In genomic region chr16:30082545-30083090, GRCh38 we compare ENCODE assay signal across 16 cellular contexts. TPM values are rescaled to one million over a fixed set of nuclear protein-coding genes. Genes with fewer than 3 reads are reported as not detected.
DNase-seq lines count a peak whose midpoint lies in the region; ATAC-seq and TF ChIP-seq lines count a peak whose summit lies in the region.
"Had no signal": no experiment of that assay in that cellular context is flagged by ENCODE, and none has a peak within 500 bp of the region (broad histone marks: within the 10 kb centered on the region; RNA-seq: fewer than 3 reads in every experiment).

No MANE protein-coding gene starts in this region.

- H3K9me3 Mint-ChIP-seq in GM23338 = no peaks in the 10 kb centered on the region; the same call in 2 of the 3 replicates
- no peaks in the 10 kb centered on the region for H3K9me3 Mint-ChIP-seq in nephron progenitor cell
- H3K9me3 Mint-ChIP-seq: naive B cell had no signal

- H3K27ac ChIP-seq in GM23338 (ENCODE audit: low read depth) = no peak overlapping the region
- peak overlapping the region; percentile 60; the same call in 1 of the 2 replicates for H3K27ac ChIP-seq in RWPE1
- H3K27ac ChIP-seq: thyroid gland had no signal

- H3K79me2 ChIP-seq in GM23338 (replicated peaks; ENCODE audit: insufficient read depth) = peaks cover 18% of the 10 kb centered on the region

- H3K4me3 Mint-ChIP-seq in GM23338 (no peak overlapping the region; the same call in 2 of the 3 replicates), nephron progenitor cell (no peak overlapping the region)
- H3K4me3 Mint-ChIP-seq: dendritic cell treated with granulocyte-macrophage colony-stimulating factor and Interleukin-4, amounts not matched to agents 40 ng/mL and 50 ng/mL, for 4 days had no signal

- TF ChIP-seq CTCF in GM23338 (conservative IDR thresholded peaks at IDR 0.05; ENCODE audit: low read depth in 2 of 2) (peak; percentile 34 to 47; a peak in 3 of 4 replicates), RWPE1 (conservative IDR thresholded peaks at IDR 0.05; ENCODE audit: low read depth) (no peak), nephron progenitor cell (IDR thresholded peaks at IDR 0.05) (no peak)

- ATAC-seq in GM23338 = peak; percentile 46
- ATAC-seq: GM12878 had no signal

- POLR2A ChIA-PET in RWPE1 (lab: Yijun Ruan, JAX; ENCODE audit: low non-redundant PET) = no interaction called here

- no peak overlapping the region for H3K4me3 ChIP-seq in GM23338
- H3K4me3 ChIP-seq: GM12878, thyroid gland had no signal

- H4K20me1 ChIP-seq in GM23338 (replicated peaks; ENCODE audit: insufficient read depth) = peaks cover 10% of the 10 kb centered on the region

- H3K27me3 ChIP-seq in GM23338 (ENCODE audit: insufficient read depth) = no peaks in the 10 kb centered on the region
- H3K27me3 ChIP-seq: thyroid gland had no signal

- peaks cover 9% of the 10 kb centered on the region for H3K36me3 ChIP-seq in GM23338 (ENCODE audit: insufficient read depth)

- H3K36me3 Mint-ChIP-seq in GM23338 (ENCODE audit: low read depth) (peaks cover 73% of the 10 kb centered on the region), nephron progenitor cell (ENCODE audit: low read depth) (peaks cover 58% of the 10 kb centered on the region)

- H3K9me2 ChIP-seq in GM23338 (ENCODE audit: insufficient read depth) = no peaks in the 10 kb centered on the region

- no peak overlapping the region for H3K4me2 ChIP-seq in GM23338

- H3K4me1 ChIP-seq in GM23338 (ENCODE audit: insufficient read depth) = peaks cover 6% of the 10 kb centered on the region; the same call in 1 of the 2 replicates

- CTCF ChIA-PET in RWPE1 (lab: Yijun Ruan, JAX) = no interaction called here

- H3K27ac Mint-ChIP-seq in GM23338 (no peak overlapping the region), nephron progenitor cell (peak overlapping the region; percentile 85)
- H3K27ac Mint-ChIP-seq: dendritic cell treated with granulocyte-macrophage colony-stimulating factor and Interleukin-4, amounts not matched to agents 40 ng/mL and 50 ng/mL, for 4 days had no signal

- DNase-seq in GM23338 (ENCODE audit: low spot score) (no peak), RWPE1 (ENCODE audit: low spot score) (no peak), nephron progenitor cell (no peak), NCI-H146 (lab: John Stamatoyannopoulos, UW) (no peak), NCI-H774 (lab: John Stamatoyannopoulos, UW) (no peak), AG08395 (ENCODE audit: low spot score) (no peak)
- DNase-seq: activated CD4-positive, alpha-beta T cell treated with anti-CD3 and anti-CD28 coated beads for 4 hours; activated gamma-delta T cell treated with Interleukin-2 at 50 U/mL for 16 hours; foreskin fibroblast; kidney; naive B cell; NCI-H187 treated with DMSO at 0.1 percent for 48 hours; thyroid gland had no signal

- H3K27me3 Mint-ChIP-seq in GM23338 (ENCODE audit: insufficient read depth, low read depth, poor library complexity) = peaks cover 12% of the 10 kb centered on the region
- peaks cover 3% of the 10 kb centered on the region for H3K27me3 Mint-ChIP-seq in nephron progenitor cell (ENCODE audit: low read depth, poor library complexity)
- H3K27me3 Mint-ChIP-seq: dendritic cell treated with granulocyte-macrophage colony-stimulating factor and Interleukin-4, amounts not matched to agents 40 ng/mL and 50 ng/mL, for 4 days; naive B cell had no signal

- H2AFZ ChIP-seq in GM23338 = no peak overlapping the region

- H3K4me1 Mint-ChIP-seq in GM23338 (no peaks in the 10 kb centered on the region; the same call in 2 of the 3 replicates), nephron progenitor cell (peaks cover 19% of the 10 kb centered on the region)

- 0 out of 2 replicates have a peak, but pooled peaks cover 6% of the 10 kb centered on the region for H3F3A ChIP-seq in GM23338 (replicated peaks; ENCODE audit: low read depth)

TF ChIP-seq in GM23338, 12 proteins besides CTCF, POLR2A, EP300 and RAD21 (continues in another document):
- TF ChIP-seq ZNF462 (CRISPR knock-in tag; IDR thresholded peaks at IDR 0.05) = no peak

RNA-seq across cellular contexts. Expression of gene PPP4C, which starts 6.8 kb away (rescaled TPM):
- 108 and 120 TPM in 2 replicates for total RNA-seq in GM23338 (2014; rRNA removed; shearing (Covaris generic))
- 169 and 170 TPM in 2 replicates for polyA plus RNA-seq in GM23338 (2016; fragmentation: Nextera tagmentation; extraction: Ambion mirVana)

RNA-seq across cellular contexts. Expression of gene TBX6, which starts 9.1 kb away (rescaled TPM):
- 1.1 and 2.3 TPM in 2 replicates for total RNA-seq in GM23338 (2014; rRNA removed; shearing (Covaris generic))
- polyA plus RNA-seq in GM23338 (2016; fragmentation: Nextera tagmentation; extraction: Ambion mirVana) = 1.9 and 2.4 TPM in 2 replicates
- total RNA-seq: H4 had no signal

RNA-seq across cellular contexts. Expression of gene YPEL3, which starts 13.4 kb away (rescaled TPM):
- total RNA-seq in GM23338 (2014; rRNA removed; shearing (Covaris generic)) = 21.8 and 27.8 TPM in 2 replicates
- 81.7 and 86.1 TPM in 2 replicates for polyA plus RNA-seq in GM23338 (2016; fragmentation: Nextera tagmentation; extraction: Ambion mirVana)

RNA-seq across cellular contexts. Expression of gene ALDOA, which starts 17.1 kb away (rescaled TPM):
- total RNA-seq in GM23338 (2014; rRNA removed; shearing (Covaris generic)) = 1,113 and 1,306 TPM in 2 replicates
- 1,054 and 1,067 TPM in 2 replicates for polyA plus RNA-seq in GM23338 (2016; fragmentation: Nextera tagmentation; extraction: Ambion mirVana)

RNA-seq across cellular contexts. Expression of gene GDPD3, which starts 30.7 kb away (rescaled TPM):
- 0.94 TPM in 1 of 2 replicates, not detected in the other for total RNA-seq in GM23338 (2014; rRNA removed; shearing (Covaris generic))
- polyA plus RNA-seq in GM23338 (2016; fragmentation: Nextera tagmentation; extraction: Ambion mirVana) = 1.1 and 1.4 TPM in 2 replicates
- total RNA-seq: H4 had no signal

Comparison
In these comparisons a context has a peak if more than half of its experiments do, and no peak if none do; other contexts are left out.
1. CTCF ChIP-seq: peak in GM23338 (2 of 2); none in RWPE1 (single experiment) and nephron progenitor cell (single experiment).